28 cellular contexts compared by ENCODE assay signal in genomic region chr10:18252086-18252485, GRCh38.
"Had no signal": no experiment of that assay in that cellular context is flagged by ENCODE, and none has a peak within 500 bp of the region (broad histone marks: within the 10 kb centered on the region; RNA-seq: fewer than 3 reads in every experiment).

No MANE protein-coding gene starts in this region.

- H3K4me1 Mint-ChIP-seq: activated naive CD8-positive, alpha-beta T cell treated with anti-CD3 and anti-CD28 coated beads for 36 hours; brain; natural killer cell had no signal

- H3K27ac Mint-ChIP-seq: activated naive CD8-positive, alpha-beta T cell treated with anti-CD3 and anti-CD28 coated beads for 36 hours; brain; effector memory CD8-positive, alpha-beta T cell; natural killer cell; neural progenitor cell; type B pancreatic cell had no signal

- H3K9ac ChIP-seq: neural progenitor cell, parathyroid adenoma had no signal

- H2AFZ ChIP-seq: neural progenitor cell, parathyroid adenoma had no signal

- H3K4me3 ChIP-seq: ascending aorta, cardiac muscle cell, coronary artery, dorsolateral prefrontal cortex, left lung, lower lobe of right lung, neural progenitor cell, psoas muscle, testis, uterus had no signal

- H3K27me3 ChIP-seq: ascending aorta, cardiac muscle cell, left lung, neural progenitor cell, testis, uterus had no signal

- ATAC-seq: effector memory CD8-positive, alpha-beta T cell; left lung; lower lobe of right lung; natural killer cell; psoas muscle had no signal

- H3K4me2 ChIP-seq: neural progenitor cell had no signal

- DNase-seq: activated CD4-positive, alpha-beta T cell treated with anti-CD3 and anti-CD28 coated beads for 4 hours; activated CD4-positive, alpha-beta T cell treated with anti-CD3 and anti-CD28 coated beads, Interleukin-2, amount 50 U/mL, for 4 hours; activated CD4-positive, CD25-positive, alpha-beta regulatory T cell; activated CD8-positive, alpha-beta memory T cell treated with anti-CD3 and anti-CD28 coated beads for 24 hours; activated effector memory CD4-positive, alpha-beta T cell treated with Interleukin-2 at 50 U/mL for 16 hours; activated naive CD4-positive, alpha-beta T cell treated with Interleukin-2 at 50 U/mL for 16 hours; activated naive CD8-positive, alpha-beta T cell treated with anti-CD3 and anti-CD28 coated beads for 36 hours; cerebellar nuclear complex; dorsolateral prefrontal cortex; effector memory CD8-positive, alpha-beta T cell; foreskin fibroblast; kidney glomerular epithelial cell; left lung; lower lobe of right lung; mesenchymal stem cell; natural killer cell; occipital lobe; psoas muscle; stimulated activated naive CD4-positive, alpha-beta T cell treated with Interleukin-2 at 50 U/mL for 16 hours; testis; uterus had no signal

- H3K36me3 ChIP-seq: ascending aorta, cardiac muscle cell, left lung, lower lobe of right lung, neural progenitor cell, uterus had no signal

- H3K27ac ChIP-seq: ascending aorta, cardiac muscle cell, coronary artery, left lung, lower lobe of right lung, neural progenitor cell, parathyroid adenoma, psoas muscle, testis, uterus had no signal

- H3K9me3 Mint-ChIP-seq: brain, neural progenitor cell, type B pancreatic cell had no signal

- H3K9me3 ChIP-seq: ascending aorta, left lung, lower lobe of right lung, psoas muscle, testis, uterus had no signal

- H3K79me2 ChIP-seq: parathyroid adenoma had no signal

- H3K4me1 ChIP-seq: ascending aorta, left lung, lower lobe of right lung, parathyroid adenoma, psoas muscle, uterus had no signal

- H3K4me3 Mint-ChIP-seq: activated naive CD8-positive, alpha-beta T cell treated with anti-CD3 and anti-CD28 coated beads for 36 hours; effector memory CD8-positive, alpha-beta T cell; natural killer cell; neural progenitor cell; type B pancreatic cell had no signal

- H3K36me3 Mint-ChIP-seq: activated naive CD8-positive, alpha-beta T cell treated with anti-CD3 and anti-CD28 coated beads for 36 hours; brain; natural killer cell; neural progenitor cell; type B pancreatic cell had no signal
